Comparison of ENCODE assay signal across 2 cellular contexts in genomic region chr19:38019427-38019724, GRCh38.
A peak's percentile ranks its signal among the peaks of the same experiment; 100 is the strongest.
TF ChIP-seq lines count a peak whose summit lies in the region.

No MANE protein-coding gene starts in this region.

TF ChIP-seq in IMR-90, 13 proteins besides CTCF, POLR2A, EP300 and RAD21:
- TF ChIP-seq, protein P1, sequence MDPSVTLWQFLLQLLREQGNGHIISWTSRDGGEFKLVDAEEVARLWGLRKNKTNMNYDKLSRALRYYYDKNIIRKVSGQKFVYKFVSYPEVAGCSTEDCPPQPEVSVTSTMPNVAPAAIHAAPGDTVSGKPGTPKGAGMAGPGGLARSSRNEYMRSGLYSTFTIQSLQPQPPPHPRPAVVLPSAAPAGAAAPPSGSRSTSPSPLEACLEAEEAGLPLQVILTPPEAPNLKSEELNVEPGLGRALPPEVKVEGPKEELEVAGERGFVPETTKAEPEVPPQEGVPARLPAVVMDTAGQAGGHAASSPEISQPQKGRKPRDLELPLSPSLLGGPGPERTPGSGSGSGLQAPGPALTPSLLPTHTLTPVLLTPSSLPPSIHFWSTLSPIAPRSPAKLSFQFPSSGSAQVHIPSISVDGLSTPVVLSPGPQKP (IDR thresholded peaks at IDR 0.05; ENCODE audit: borderline replicate concordance, low read depth, low read length), result no peak
- TF ChIP-seq NFE2L2 (IDR thresholded peaks at IDR 0.05; ENCODE audit: low read depth, low read length), result no peak
- no peak for TF ChIP-seq CHD1 (IDR thresholded peaks at IDR 0.05; ENCODE audit: low read depth, low read length)
- TF ChIP-seq, protein P2, sequence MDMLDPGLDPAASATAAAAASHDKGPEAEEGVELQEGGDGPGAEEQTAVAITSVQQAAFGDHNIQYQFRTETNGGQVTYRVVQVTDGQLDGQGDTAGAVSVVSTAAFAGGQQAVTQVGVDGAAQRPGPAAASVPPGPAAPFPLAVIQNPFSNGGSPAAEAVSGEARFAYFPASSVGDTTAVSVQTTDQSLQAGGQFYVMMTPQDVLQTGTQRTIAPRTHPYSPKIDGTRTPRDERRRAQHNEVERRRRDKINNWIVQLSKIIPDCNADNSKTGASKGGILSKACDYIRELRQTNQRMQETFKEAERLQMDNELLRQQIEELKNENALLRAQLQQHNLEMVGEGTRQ (IDR thresholded peaks at IDR 0.05; ENCODE audit: low read depth, low read length), result no peak
- no peak for TF ChIP-seq BHLHE40 (IDR thresholded peaks at IDR 0.05; ENCODE audit: low read depth, low read length)
- TF ChIP-seq MAFK (IDR thresholded peaks at IDR 0.05; ENCODE audit: low read depth, low read length), result no peak
- TF ChIP-seq RCOR1 (IDR thresholded peaks at IDR 0.05; ENCODE audit: insufficient replicate concordance, low read length), result no peak
- TF ChIP-seq SMC3 (IDR thresholded peaks at IDR 0.05; ENCODE audit: low read depth, low read length), result no peak
- no peak for TF ChIP-seq MAZ (IDR thresholded peaks at IDR 0.05; ENCODE audit: borderline replicate concordance, low read depth, low read length)
- no peak for TF ChIP-seq MXI1 (IDR thresholded peaks at IDR 0.05; ENCODE audit: borderline replicate concordance, low read depth, low read length)
- TF ChIP-seq RFX5 (IDR thresholded peaks at IDR 0.05; ENCODE audit: low read depth, low read length), result no peak
- no peak for TF ChIP-seq CEBPB (IDR thresholded peaks at IDR 0.05; ENCODE audit: low read depth, low read length)
- TF ChIP-seq FOS (IDR thresholded peaks at IDR 0.05; ENCODE audit: low read depth, low read length), result no peak

TF ChIP-seq in K562, 482 proteins besides CTCF, POLR2A, EP300 and RAD21:
- TF ChIP-seq ZFPM2 (CRISPR knock-in tag; IDR thresholded peaks at IDR 0.05), result no peak
- 0 out of 2 replicates have a peak, but pooled peaks have one; percentile 20 for TF ChIP-seq HCFC1 (IDR thresholded peaks at IDR 0.05; ENCODE audit: low read depth, low read length)
